Comparison of ENCODE assay signal across 25 cellular contexts in the genomic region with DNA sequence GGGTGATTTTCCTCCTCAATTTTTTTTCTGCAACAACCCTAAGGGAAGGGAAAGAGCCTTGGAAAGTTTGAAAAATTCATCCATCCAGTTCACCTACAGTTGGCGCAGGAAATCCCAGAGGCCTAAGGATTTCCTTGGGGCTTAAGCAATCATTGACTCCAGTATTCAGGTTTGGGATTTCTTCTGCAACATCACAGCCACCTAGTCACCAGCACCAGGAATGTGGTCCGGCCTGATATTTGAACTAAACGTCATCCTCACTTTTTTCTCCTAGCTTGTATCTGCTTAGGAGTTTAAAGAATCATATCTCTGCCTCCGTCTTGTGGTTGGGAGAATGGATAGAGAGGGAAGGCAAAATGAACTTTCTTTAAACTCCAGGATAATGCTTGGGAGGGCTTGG.
"Had no signal": no experiment of that assay in that cellular context is flagged by ENCODE, and none has a peak within 500 bp of the region (broad histone marks: within the 10 kb centered on the region; RNA-seq: fewer than 3 reads in every experiment).

No MANE protein-coding gene starts in this region.

- H3K4me3 ChIP-seq: colonic mucosa, gastrocnemius medialis, left lung, prostate gland, right atrium auricular region, testis, tibial artery, upper lobe of right lung, uterus had no signal

- H3K4me1 Mint-ChIP-seq: naive thymus-derived CD4-positive, alpha-beta T cell; nephron; stimulated activated memory B cell treated with anti-CD40 and anti-IgM and Interleukin-4, amounts not matched to agents 10 μg/mL and 1 μg/mL and 100 μg/mL, for 72 hours had no signal

- DNase-seq: colonic mucosa; dermis blood vessel endothelial cell; effector memory CD4-positive, alpha-beta T cell; erythroblast; gastrocnemius medialis; head of caudate nucleus; kidney; left cardiac atrium; left lung; mesendoderm; midbrain; naive thymus-derived CD4-positive, alpha-beta T cell; nucleus accumbens; stimulated activated CD4-positive, alpha-beta T cell treated with anti-CD3 and anti-CD28 coated beads, Interleukin-4, amount 100 ng/mL, for 4 hours; stimulated activated naive CD8-positive, alpha-beta T cell treated with anti-CD3 and anti-CD28 coated beads, Interleukin-15, Interleukin-2, amounts not matched to agents 100 U/mL and 50 U/mL, for 24 hours; substantia nigra; testis; tibial artery; upper lobe of right lung; uterus had no signal

- H3K27ac ChIP-seq: colonic mucosa, gastrocnemius medialis, left lung, prostate gland, right atrium auricular region, testis, tibial artery, upper lobe of right lung, uterus had no signal

- H3K27me3 Mint-ChIP-seq: stimulated activated memory B cell treated with anti-CD40 and anti-IgM and Interleukin-4, amounts not matched to agents 10 μg/mL and 1 μg/mL and 100 μg/mL, for 72 hours had no signal

- H3K36me3 ChIP-seq: colonic mucosa, gastrocnemius medialis, left lung, prostate gland, right atrium auricular region, tibial artery, upper lobe of right lung, uterus had no signal

- H3K36me3 Mint-ChIP-seq: naive thymus-derived CD4-positive, alpha-beta T cell; stimulated activated memory B cell treated with anti-CD40 and anti-IgM and Interleukin-4, amounts not matched to agents 10 μg/mL and 1 μg/mL and 100 μg/mL, for 72 hours had no signal

- H3K27ac Mint-ChIP-seq: naive thymus-derived CD4-positive, alpha-beta T cell; nephron; stimulated activated memory B cell treated with anti-CD40 and anti-IgM and Interleukin-4, amounts not matched to agents 10 μg/mL and 1 μg/mL and 100 μg/mL, for 72 hours had no signal

- ATAC-seq: gastrocnemius medialis; left cardiac atrium; left lung; naive thymus-derived CD4-positive, alpha-beta T cell; sciatic nerve; stimulated activated memory B cell treated with anti-CD40 and anti-IgM and Interleukin-4, amounts not matched to agents 10 μg/mL and 1 μg/mL and 100 μg/mL, for 72 hours; stimulated activated naive CD8-positive, alpha-beta T cell treated with anti-CD3 and anti-CD28 coated beads, Interleukin-15, Interleukin-2, amounts not matched to agents 100 U/mL and 50 U/mL, for 24 hours had no signal

- H3K27me3 ChIP-seq: colonic mucosa, gastrocnemius medialis, left lung, right atrium auricular region, testis, tibial artery, upper lobe of right lung, uterus had no signal

- H3K4me1 ChIP-seq: colonic mucosa, gastrocnemius medialis, left lung, prostate gland, right atrium auricular region, testis, tibial artery, upper lobe of right lung, uterus had no signal

- H3K4me3 Mint-ChIP-seq: naive thymus-derived CD4-positive, alpha-beta T cell; nephron; stimulated activated memory B cell treated with anti-CD40 and anti-IgM and Interleukin-4, amounts not matched to agents 10 μg/mL and 1 μg/mL and 100 μg/mL, for 72 hours had no signal

- H3K9me3 ChIP-seq: colonic mucosa, gastrocnemius medialis, prostate gland, testis, upper lobe of right lung, uterus had no signal
